8 cellular contexts compared by ENCODE assay signal in genomic region chr17:17819561-17819995, GRCh38. TPM values are rescaled to one million over a fixed set of nuclear protein-coding genes. Genes with fewer than 3 reads are reported as not detected.
DNase-seq lines count a peak whose midpoint lies in the region; ATAC-seq, FAIRE-seq and TF ChIP-seq lines count a peak whose summit lies in the region.

No MANE protein-coding gene starts in this region.

- no peaks in the 10 kb centered on the region for H3K9me3 ChIP-seq in GM23248 (ENCODE audit: low read depth)
- H3K9me3 ChIP-seq in small intestine (ENCODE audit: control insufficient read depth, low read depth), result no peaks in the 10 kb centered on the region

- H3K4me1 ChIP-seq in GM23248 (ENCODE audit: insufficient read depth), result peaks cover 26% of the 10 kb centered on the region
- peaks cover 3 to 10% of the 10 kb centered on the region in 2 donors for H3K4me1 ChIP-seq in small intestine (ENCODE audit: control insufficient read depth in 2 of 2, insufficient read depth in 1 of 2, low read depth in 1 of 2, low read length in 1 of 2)

- no peak overlapping the region for H3K4me2 ChIP-seq in GM23248 (ENCODE audit: unreplicated experiment)

- H3K9ac ChIP-seq in GM23248, result no peak overlapping the region

- H3K27me3 ChIP-seq in GM23248 (replicated peaks; ENCODE audit: insufficient read depth) (no peaks in the 10 kb centered on the region), small intestine (ENCODE audit: control insufficient read depth in 2 of 2, insufficient read depth in 2 of 2, low read length in 2 of 2) (no peaks in the 10 kb centered on the region)

- no peaks in the 10 kb centered on the region for H4K20me1 ChIP-seq in GM23248 (ENCODE audit: insufficient read depth)

- FAIRE-seq in small intestine (lab: Jason Lieb, UNC), result no peak

- H3K4me3 ChIP-seq in GM23248 (no peak overlapping the region), fibroblast of pulmonary artery (replicated peaks; ENCODE audit: low read depth, low read length) (no peak overlapping the region), small intestine (ENCODE audit: low read depth in 1 of 2, low read length in 2 of 2) (no peak overlapping the region)

- WGBS in GM23248 (ENCODE audit: low coverage in 1 of 2, low lambda C conversion rate in 2 of 2, missing lambda C conversion rate in 2 of 2), 2 experiments, result 59 to 66% methylated on average over 12 of the region's 12 CpGs
- 52 to 59% (median 58%) methylated on average over 9 to 12 of the region's 12 CpGs for WGBS in small intestine, 3 donors

- H3K36me3 ChIP-seq in GM23248 (ENCODE audit: low read depth), result peaks cover 3% of the 10 kb centered on the region; the same call in 1 of the 2 replicates
- H3K36me3 ChIP-seq in small intestine (ENCODE audit: control insufficient read depth in 2 of 2, insufficient read depth in 2 of 2, low read length in 2 of 2), result peaks cover 11 to 23% of the 10 kb centered on the region in 2 donors

- no peak for ATAC-seq in GM18870 (IDR thresholded peaks at IDR 0.05; ENCODE audit: unreplicated experiment)

- no peaks in the 10 kb centered on the region for H3K9me2 ChIP-seq in GM23248 (ENCODE audit: insufficient read depth)

- no peak overlapping the region for H2AFZ ChIP-seq in GM23248

- in situ Hi-C loops in GM23248 (cut with MboI), result loop anchor here (5.0 kb wide), 1 partner anchor 38 kb away; no protein-coding TSS in a partner anchor

- no peaks in the 10 kb centered on the region for H3F3A ChIP-seq in GM23248 (ENCODE audit: insufficient read depth)

- H3K79me2 ChIP-seq in GM23248 (ENCODE audit: insufficient read depth), result peaks cover 16% of the 10 kb centered on the region

- DNase-seq in EH (ENCODE audit: low read depth) (peak; percentile 93), GM23248 (peak; percentile 92), NOMO-1 treated with DMSO at 0.1 percent for 48 hours (lab: John Stamatoyannopoulos, UW; ENCODE audit: unreplicated experiment) (peak; percentile 36), fibroblast of pulmonary artery (ENCODE audit: low read depth) (peak; percentile 97), small intestine (peak; percentile 87), NCI-H1092 treated with DMSO at 0.1 percent for 48 hours (lab: John Stamatoyannopoulos, UW) (no peak)
- DNase-seq in activated T-cell treated with anti-CD3 and anti-CD28 coated beads, Interleukin-2, amount 50 U/mL, for 48 hours, result peak; percentile 83 to 86

- no peak overlapping the region for H3K27ac ChIP-seq in GM23248
- no peak overlapping the region for H3K27ac ChIP-seq in small intestine (ENCODE audit: low read depth in 1 of 2, low read length in 1 of 2)

- no peak for TF ChIP-seq CTCF in fibroblast of pulmonary artery (IDR thresholded peaks at IDR 0.05; ENCODE audit: low read length, missing control alignments)

RNA-seq across cellular contexts. Expression of gene SREBF1, which starts 17.2 kb away (rescaled TPM):
- total RNA-seq in GM23248 (2014; rRNA removed; shearing (Covaris generic)), result 34.4 and 36.2 TPM in 2 replicates
- polyA plus RNA-seq in GM23248 (2016; fragmentation: Nextera tagmentation; extraction: Ambion mirVana) (14.3 and 19.2 TPM in 2 replicates), small intestine (100 to 1,000 TPM in 2 of 3 donors, 10 to 100 TPM in 1; 99.7 to 155 (median 111) TPM)
